ENCODE assay signal across 26 cellular contexts in the genomic region with DNA sequence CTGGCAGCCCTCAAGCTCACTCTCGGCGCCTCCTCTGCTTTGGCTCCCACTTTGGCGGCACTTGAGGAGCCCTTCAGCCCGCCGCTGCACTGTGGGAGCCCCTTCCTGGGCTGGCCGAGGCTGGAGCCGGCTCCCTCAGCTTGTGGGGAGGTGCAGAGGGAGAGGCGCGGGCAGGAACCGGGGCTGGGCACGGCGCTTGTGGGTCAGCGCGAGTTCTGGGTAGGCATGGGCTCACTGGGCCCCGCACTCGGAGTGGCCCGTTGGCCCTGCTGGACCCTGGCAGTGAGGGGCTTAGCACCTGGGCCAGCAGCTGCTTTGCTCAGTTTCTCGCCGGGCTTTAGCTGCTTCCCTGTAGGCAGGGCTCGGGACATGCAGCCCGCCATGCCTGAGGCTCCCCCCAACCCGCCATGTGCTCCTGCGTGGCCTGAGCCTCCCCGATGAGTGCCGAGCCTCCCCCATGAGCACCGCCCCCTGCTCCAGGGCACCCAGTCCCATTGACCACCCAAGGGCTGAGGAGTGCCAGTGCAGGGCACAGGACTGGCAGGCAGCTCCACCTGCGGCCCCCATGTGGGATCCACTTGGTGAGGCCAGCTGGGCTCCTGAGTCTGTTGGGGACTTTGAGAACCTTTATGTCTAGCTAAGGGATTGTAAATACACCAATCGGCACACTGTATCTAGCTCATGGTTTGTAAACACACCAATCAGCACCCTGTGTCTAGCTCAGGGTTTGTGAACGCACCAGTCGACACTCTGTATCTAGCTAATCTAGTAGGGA.
DNase-seq lines count a peak whose midpoint lies in the region; ATAC-seq and TF ChIP-seq lines count a peak whose summit lies in the region.
"Had no signal": no experiment of that assay in that cellular context is flagged by ENCODE, and none has a peak within 500 bp of the region (broad histone marks: within the 10 kb centered on the region; RNA-seq: fewer than 3 reads in every experiment).

No MANE protein-coding gene starts in this region.

- H3K27ac Mint-ChIP-seq in chondrocyte (ENCODE audit: unreplicated experiment) = no peak overlapping the region
- H3K27ac Mint-ChIP-seq: B cell; CD14-positive monocyte; CD4-positive, alpha-beta memory T cell; CD4-positive, alpha-beta T cell; CD4-positive, CD25-positive, alpha-beta regulatory T cell; CD8-positive, alpha-beta memory T cell; CD8-positive, alpha-beta T cell had no signal

- no peaks in the 10 kb centered on the region for H3K36me3 Mint-ChIP-seq in chondrocyte (ENCODE audit: low read depth)
- H3K36me3 Mint-ChIP-seq: CD14-positive monocyte; CD4-positive, alpha-beta memory T cell; CD4-positive, CD25-positive, alpha-beta regulatory T cell; CD8-positive, alpha-beta memory T cell; CD8-positive, alpha-beta T cell had no signal

- H3K4me1 Mint-ChIP-seq in chondrocyte (ENCODE audit: low read depth) = no peaks in the 10 kb centered on the region
- H3K4me1 Mint-ChIP-seq: B cell; CD14-positive monocyte; CD4-positive, alpha-beta memory T cell; CD4-positive, CD25-positive, alpha-beta regulatory T cell; CD8-positive, alpha-beta memory T cell had no signal

- ATAC-seq in HG03342 (IDR thresholded peaks at IDR 0.05; ENCODE audit: unreplicated experiment) = no peak
- ATAC-seq: A549; CD8-positive, alpha-beta T cell had no signal

- H3K4me3 Mint-ChIP-seq in chondrocyte (ENCODE audit: unreplicated experiment) = no peak overlapping the region
- H3K4me3 Mint-ChIP-seq: B cell; CD14-positive monocyte; CD4-positive, alpha-beta memory T cell; CD4-positive, alpha-beta T cell; CD4-positive, CD25-positive, alpha-beta regulatory T cell; CD8-positive, alpha-beta memory T cell; CD8-positive, alpha-beta T cell had no signal

- no peaks in the 10 kb centered on the region for H3K27me3 Mint-ChIP-seq in chondrocyte (ENCODE audit: low read depth)

- DNase-seq in chondrocyte (ENCODE audit: low spot score) (peak; percentile 94), mesenteric fat pad (ENCODE audit: low spot score) (peak; percentile 51), DMS153 (lab: John Stamatoyannopoulos, UW) (no peak)
- DNase-seq: 8988T; ACHN; AML-193; BE2C; C1 segment of cervical spinal cord; Caco-2; Calu3; CD4-positive, alpha-beta memory T cell; CD4-positive, alpha-beta T cell; CD4-positive, CD25-positive, alpha-beta regulatory T cell; CD8-positive, alpha-beta memory T cell; CD8-positive, alpha-beta T cell; COR-L47; DMS 273 treated with DMSO at 0.1 percent for 48 hours; DMS53; DMS79; DMS79 treated with DMSO at 0.1 percent for 48 hours; DND-41; EL had no signal

- no peak for TF ChIP-seq CTCF in chondrocyte (IDR thresholded peaks at IDR 0.05)

- no peaks in the 10 kb centered on the region for H3K9me3 Mint-ChIP-seq in chondrocyte (ENCODE audit: low read depth)
- H3K9me3 Mint-ChIP-seq: CD4-positive, alpha-beta memory T cell; CD4-positive, alpha-beta T cell; CD4-positive, CD25-positive, alpha-beta regulatory T cell; CD8-positive, alpha-beta memory T cell; CD8-positive, alpha-beta T cell had no signal
